9 cellular contexts compared by ENCODE assay signal in the genomic region with DNA sequence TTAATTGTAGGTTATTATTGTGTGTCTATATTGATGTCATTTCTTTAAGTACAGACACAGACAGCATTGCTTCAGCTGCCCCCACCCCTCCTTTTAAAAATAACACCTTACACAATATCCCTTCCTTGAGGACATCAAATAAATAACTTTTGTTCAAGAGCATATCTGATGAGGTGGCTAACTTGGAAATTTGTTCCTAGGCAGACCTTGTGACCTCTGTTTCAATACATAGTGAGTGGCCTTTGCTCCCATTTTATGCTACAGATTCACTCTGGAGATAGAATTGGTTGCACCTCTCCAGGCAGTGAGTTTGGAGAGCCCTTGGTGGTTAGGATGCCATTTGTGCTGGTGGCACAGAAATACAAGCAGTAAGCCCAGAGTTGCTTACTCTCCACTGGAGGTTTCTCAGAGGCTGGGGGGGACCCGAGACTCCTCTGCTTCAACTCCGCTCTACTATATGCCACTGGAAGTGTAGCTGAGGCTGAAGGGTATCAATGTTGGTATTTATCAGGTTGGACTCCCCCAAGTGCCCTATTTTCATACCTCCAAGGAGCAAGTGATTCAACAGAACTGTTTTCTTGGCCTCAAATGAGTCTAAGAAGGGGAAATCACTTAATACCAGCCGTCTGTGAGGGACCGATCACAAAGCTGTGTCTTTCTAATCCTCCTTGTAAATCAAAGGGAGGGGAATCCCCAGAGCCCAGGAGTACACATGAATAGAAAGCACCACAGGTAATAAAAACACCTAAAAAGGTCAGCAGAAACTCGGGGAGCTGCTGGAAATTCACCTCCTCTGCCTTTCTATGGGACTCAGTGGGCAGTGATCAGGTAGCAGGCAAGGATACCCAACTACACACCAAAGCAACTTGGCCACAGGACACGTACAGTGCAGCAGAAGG.
DNase-seq lines count a peak whose midpoint lies in the region; ATAC-seq and TF ChIP-seq lines count a peak whose summit lies in the region.
"Had no signal": no experiment of that assay in that cellular context is flagged by ENCODE, and none has a peak within 500 bp of the region (broad histone marks: within the 10 kb centered on the region; RNA-seq: fewer than 3 reads in every experiment).

No MANE protein-coding gene starts in this region.

- peak overlapping the region; percentile 88 for H3K27ac Mint-ChIP-seq in activated naive CD4-positive, alpha-beta T cell treated with anti-CD3 and anti-CD28 coated beads, Interleukin-2, amount 50 U/mL, for 24 hours

- H3K27ac ChIP-seq in heart right ventricle (peak overlapping the region in 8 of 10 donors; percentile 28 to 75 (median 48)), transverse colon (peak overlapping the region in 3 of 4 donors; percentile 13 to 50 (median 50)), testis (no peak overlapping the region)
- H3K27ac ChIP-seq: KMS-11 had no signal

- intact Hi-C loops in heart right ventricle (cut with DNase I) = no loop called here
- intact Hi-C loops in Right ventricle myocardium superior (cut with DNase I) = no loop called here
- intact Hi-C loops in transverse colon (cut with DNase I; ENCODE audit: low total_unique reads) = no loop called here
- intact Hi-C loops in testis (cut with DNase I; ENCODE audit: low total_unique reads) = no loop called here

- H3K9me3 Mint-ChIP-seq in activated naive CD4-positive, alpha-beta T cell treated with anti-CD3 and anti-CD28 coated beads, Interleukin-2, amount 50 U/mL, for 24 hours = no peaks in the 10 kb centered on the region

- peaks cover 3 to 58% (median 18%) of the 10 kb centered on the region in 9 donors for H3K4me1 ChIP-seq in heart right ventricle
- peaks cover 0 to 43% (median 9%) of the 10 kb centered on the region in 4 donors for H3K4me1 ChIP-seq in transverse colon
- peaks cover 39% of the 10 kb centered on the region for H3K4me1 ChIP-seq in testis

- H3K9me3 ChIP-seq in heart right ventricle (no peaks in the 10 kb centered on the region), transverse colon (no peaks in the 10 kb centered on the region), testis (no peaks in the 10 kb centered on the region)

- DNase-seq in heart right ventricle (no peak), Right ventricle myocardium superior (no peak), transverse colon (no peak), NOMO-1 treated with dmso at 0.1 percent for 144 hours (lab: John Stamatoyannopoulos, UW; ENCODE audit: unreplicated experiment) (no peak), OCI-M2 (lab: John Stamatoyannopoulos, UW; ENCODE audit: unreplicated experiment) (no peak), testis (no peak)

- no peaks in the 10 kb centered on the region for H3K27me3 ChIP-seq in heart right ventricle
- H3K27me3 ChIP-seq in transverse colon = no peaks in the 10 kb centered on the region
- H3K27me3 ChIP-seq in testis = no peaks in the 10 kb centered on the region

- WGBS in heart right ventricle, 2 donors = 74 to 83% methylated on average over 6 of the region's 6 CpGs
- 64% methylated on average over 6 of the region's 6 CpGs; no CpG with 5 or more reads in 1 of the 2 donors for WGBS in transverse colon (ENCODE audit: low coverage in 1 of 2), 2 donors
- 66 to 89% methylated on average over 6 of the region's 6 CpGs for WGBS in testis, 2 donors

- H3K4me1 Mint-ChIP-seq in activated naive CD4-positive, alpha-beta T cell treated with anti-CD3 and anti-CD28 coated beads, Interleukin-2, amount 50 U/mL, for 24 hours = peaks cover 85% of the 10 kb centered on the region

- no peaks in the 10 kb centered on the region for H3K36me3 Mint-ChIP-seq in activated naive CD4-positive, alpha-beta T cell treated with anti-CD3 and anti-CD28 coated beads, Interleukin-2, amount 50 U/mL, for 24 hours

- no peaks in the 10 kb centered on the region for H3K27me3 Mint-ChIP-seq in activated naive CD4-positive, alpha-beta T cell treated with anti-CD3 and anti-CD28 coated beads, Interleukin-2, amount 50 U/mL, for 24 hours

- ATAC-seq in heart right ventricle (no peak), Right ventricle myocardium superior (ENCODE audit: poor library complexity) (no peak), HG03460 (IDR thresholded peaks at IDR 0.05; ENCODE audit: unreplicated experiment) (peak; percentile 21)

- TF ChIP-seq EP300 in transverse colon (IDR thresholded peaks at IDR 0.05; ENCODE audit: low read depth) = no peak

- H3K4me3 ChIP-seq in heart right ventricle = no peak overlapping the region
- no peak overlapping the region for H3K4me3 ChIP-seq in transverse colon
- no peak overlapping the region for H3K4me3 ChIP-seq in testis

- TF ChIP-seq CTCF in heart right ventricle (IDR thresholded peaks at IDR 0.05) (no peak), transverse colon (IDR thresholded peaks at IDR 0.05) (no peak), testis (IDR thresholded peaks at IDR 0.05) (no peak)

- H3K4me3 Mint-ChIP-seq in activated naive CD4-positive, alpha-beta T cell treated with anti-CD3 and anti-CD28 coated beads, Interleukin-2, amount 50 U/mL, for 24 hours = peak overlapping the region; percentile 64

- in situ Hi-C loops in transverse colon (cut with MboI; ENCODE audit: low pct_ligation_motif_present in 1 of 4, low pct_unique_long_range_greater_than_20kb in 1 of 4, low sequenced_read_pairs in 3 of 4) = no loop called here

- H3K36me3 ChIP-seq in heart right ventricle (no peaks in the 10 kb centered on the region), transverse colon (no peaks in the 10 kb centered on the region), testis (ENCODE audit: low read depth, missing control alignments) (no peaks in the 10 kb centered on the region)

- TF ChIP-seq POLR2A in transverse colon (IDR thresholded peaks at IDR 0.05) = no peak
- no peak for TF ChIP-seq POLR2A in testis (IDR thresholded peaks at IDR 0.05)

Comparison
In these comparisons a context has a peak if more than half of its experiments do, and no peak if none do; other contexts are left out.
1. H3K27ac ChIP-seq: peak in heart right ventricle (8 of 10) and transverse colon (3 of 4); none in testis (0 of 2).